In genomic region chr17:56593741-56594527, GRCh38 we compare ENCODE assay signal across 8 cellular contexts. TPM values are rescaled to one million over a fixed set of nuclear protein-coding genes. Genes with fewer than 3 reads are reported as not detected.
DNase-seq lines count a peak whose midpoint lies in the region; ATAC-seq, FAIRE-seq and TF ChIP-seq lines count a peak whose summit lies in the region.

No MANE protein-coding gene starts in this region.

- no peaks in the 10 kb centered on the region for H3K36me3 ChIP-seq in ACC112 (ENCODE audit: insufficient read depth, low read length)
- no peaks in the 10 kb centered on the region for H3K36me3 ChIP-seq in stomach

- no peak overlapping the region for H2AFZ ChIP-seq in ACC112 (ENCODE audit: low read length, unreplicated experiment)

- DNase-seq in GM19239 (ENCODE audit: insufficient read length, low spot score): peak; percentile 44
- peak; percentile 59 for DNase-seq in NCI-H2171 treated with DMSO at 0.1 percent for 48 hours (lab: John Stamatoyannopoulos, UW)
- peak; percentile 23 for DNase-seq in activated CD4-positive, alpha-beta memory T cell treated with anti-CD3 and anti-CD28 coated beads, Interleukin-2, amount 10 ng/mL, durations not matched to agents 7 days and 5 days
- peak; percentile 64 for DNase-seq in endothelial cell (ENCODE audit: low spot score)
- peak; percentile 49 for DNase-seq in midbrain (lab: John Stamatoyannopoulos, UW)
- peak; percentile 56 for DNase-seq in stomach

- no peaks in the 10 kb centered on the region for H3K9me3 ChIP-seq in stomach

- peak overlapping the region; percentile 77 for H3K4me3 ChIP-seq in ACC112 (ENCODE audit: low read depth, low read length)
- peak overlapping the region; percentile 52 to 63 (median 57) for H3K4me3 ChIP-seq in stomach

- TF ChIP-seq CTCF in endothelial cell (IDR thresholded peaks at IDR 0.05; ENCODE audit: unreplicated experiment) (no peak), stomach (IDR thresholded peaks at IDR 0.05) (no peak)

- POLR2A ChIA-PET in activated CD4-positive, alpha-beta memory T cell treated with anti-CD3 and anti-CD28 coated beads, Interleukin-2, amount 10 ng/mL, durations not matched to agents 7 days and 5 days (lab: Charles Lee): interaction anchor here (1.4 kb wide), 1 partner anchor 122 kb away, joined by 3 read pairs; no protein-coding TSS in a partner anchor

- 0 to 1% (median 1%) methylated on average over 22 to 91 of the region's 91 CpGs for WGBS in stomach, 5 donors

- ATAC-seq in HG02763 (IDR thresholded peaks at IDR 0.05; ENCODE audit: unreplicated experiment): no peak

- H3K27ac ChIP-seq in ACC112 (ENCODE audit: low read depth, low read length): no peak overlapping the region
- peak overlapping the region in 4 of 5 donors; percentile 14 to 84 (median 59) for H3K27ac ChIP-seq in stomach

- no peak for TF ChIP-seq EP300 in stomach (IDR thresholded peaks at IDR 0.05)

- peaks cover 73% of the 10 kb centered on the region for H3K27me3 Mint-ChIP-seq in activated CD4-positive, alpha-beta memory T cell treated with anti-CD3 and anti-CD28 coated beads, Interleukin-2, amount 10 ng/mL, durations not matched to agents 7 days and 5 days
- H3K27me3 Mint-ChIP-seq in endothelial cell (ENCODE audit: unreplicated experiment): peaks cover 17% of the 10 kb centered on the region

- intact Hi-C loops in stomach (cut with DNase I; ENCODE audit: low total_unique reads): loop anchor here (2.0 to 10.0 kb wide), 2 partner anchors 81 to 121 kb away; no protein-coding TSS in a partner anchor

- H3K36me3 Mint-ChIP-seq in activated CD4-positive, alpha-beta memory T cell treated with anti-CD3 and anti-CD28 coated beads, Interleukin-2, amount 10 ng/mL, durations not matched to agents 7 days and 5 days (ENCODE audit: low read depth): peaks cover 4% of the 10 kb centered on the region
- H3K36me3 Mint-ChIP-seq in endothelial cell (ENCODE audit: low read depth, unreplicated experiment): no peaks in the 10 kb centered on the region

- no peak overlapping the region for H3K27ac Mint-ChIP-seq in activated CD4-positive, alpha-beta memory T cell treated with anti-CD3 and anti-CD28 coated beads, Interleukin-2, amount 10 ng/mL, durations not matched to agents 7 days and 5 days
- H3K27ac Mint-ChIP-seq in endothelial cell (ENCODE audit: unreplicated experiment): no peak overlapping the region

- no peaks in the 10 kb centered on the region for H3K9me3 Mint-ChIP-seq in activated CD4-positive, alpha-beta memory T cell treated with anti-CD3 and anti-CD28 coated beads, Interleukin-2, amount 10 ng/mL, durations not matched to agents 7 days and 5 days
- no peaks in the 10 kb centered on the region for H3K9me3 Mint-ChIP-seq in endothelial cell (ENCODE audit: unreplicated experiment)

- peaks cover 79% of the 10 kb centered on the region for H3K27me3 ChIP-seq in ACC112 (ENCODE audit: insufficient read depth, low read length)
- peaks cover 0 to 97% (median 71%) of the 10 kb centered on the region in 3 donors for H3K27me3 ChIP-seq in stomach

- H3K4me3 Mint-ChIP-seq in activated CD4-positive, alpha-beta memory T cell treated with anti-CD3 and anti-CD28 coated beads, Interleukin-2, amount 10 ng/mL, durations not matched to agents 7 days and 5 days: peak overlapping the region; percentile 24
- H3K4me3 Mint-ChIP-seq in endothelial cell (ENCODE audit: unreplicated experiment): no peak overlapping the region

- CTCF ChIA-PET in activated CD4-positive, alpha-beta memory T cell treated with anti-CD3 and anti-CD28 coated beads, Interleukin-2, amount 10 ng/mL, durations not matched to agents 7 days and 5 days (lab: Charles Lee): interaction anchor here (1.1 to 6.3 kb wide), 5 partner anchors 84 to 187 kb away, joined by 3 to 83 read pairs (median 19); no protein-coding TSS in a partner anchor

- H3K79me2 ChIP-seq in ACC112 (ENCODE audit: control insufficient read depth, insufficient read depth, low read length, unreplicated experiment): no peaks in the 10 kb centered on the region

- no peak for FAIRE-seq in GM19239 (lab: Jason Lieb, UNC)

- H3K4me1 ChIP-seq in ACC112 (ENCODE audit: control insufficient read depth, insufficient read depth, low read length, unreplicated experiment) (peaks cover 5% of the 10 kb centered on the region), stomach (peaks cover 51 to 62% (median 58%) of the 10 kb centered on the region in 4 donors)

- no peak for TF ChIP-seq POLR2A in stomach (IDR thresholded peaks at IDR 0.05)

- peaks cover 30% of the 10 kb centered on the region for H3K4me1 Mint-ChIP-seq in activated CD4-positive, alpha-beta memory T cell treated with anti-CD3 and anti-CD28 coated beads, Interleukin-2, amount 10 ng/mL, durations not matched to agents 7 days and 5 days
- H3K4me1 Mint-ChIP-seq in endothelial cell (ENCODE audit: unreplicated experiment): peaks cover 13% of the 10 kb centered on the region

RNA-seq across cellular contexts. Expression of gene NOG, which starts 0.4 kb away (rescaled TPM):
- under 1 TPM; 0.23 to 0.25 TPM for total RNA-seq in activated CD4-positive, alpha-beta memory T cell treated with anti-CD3 and anti-CD28 coated beads, Interleukin-2, amount 10 ng/mL, durations not matched to agents 7 days and 5 days
- not detected for total RNA-seq in endothelial cell (ENCODE audit: unreplicated experiment)
- 1 to 10 TPM in 1 of 5 donors, not detected in 4; 1.7 TPM for total RNA-seq in stomach
- under 1 TPM in 2 of 3 donors, not detected in 1; 0.23 to 0.31 TPM for polyA plus RNA-seq in stomach
